20 cellular contexts compared by ENCODE assay signal in the genomic region with DNA sequence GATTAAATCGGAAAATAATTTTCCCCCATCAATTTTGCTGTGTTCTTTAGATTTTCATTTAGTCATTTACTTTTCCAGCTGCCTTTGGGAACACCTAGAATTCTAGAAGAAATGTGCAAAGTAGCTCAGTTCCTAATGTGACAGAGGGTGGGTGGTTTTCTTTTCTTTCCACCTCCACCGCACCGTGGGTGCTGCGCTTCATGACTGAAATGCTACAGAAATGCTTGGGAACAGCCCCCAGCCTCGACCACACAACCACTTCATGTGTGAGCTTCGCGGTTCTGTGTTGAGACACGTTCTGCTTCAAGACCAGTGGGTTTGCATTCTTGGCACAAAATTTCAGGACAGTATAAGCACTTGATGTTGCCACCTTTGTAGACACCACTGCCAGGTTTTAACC. TPM values are rescaled to one million over a fixed set of nuclear protein-coding genes. Genes with fewer than 3 reads are reported as not detected.
DNase-seq lines count a peak whose midpoint lies in the region; ATAC-seq and TF ChIP-seq lines count a peak whose summit lies in the region.
"Had no signal": no experiment of that assay in that cellular context is flagged by ENCODE, and none has a peak within 500 bp of the region (broad histone marks: within the 10 kb centered on the region; RNA-seq: fewer than 3 reads in every experiment).

No MANE protein-coding gene starts in this region.

- peaks cover 0 to 18% of the 10 kb centered on the region in 2 experiments; a peak in 1 of 3 replicates for H3K36me3 ChIP-seq in HEK293 (ENCODE audit: control insufficient read depth in 2 of 2, insufficient read depth in 1 of 2, low read length in 2 of 2)
- no peaks in the 10 kb centered on the region; the same call in 1 of the 2 replicates for H3K36me3 ChIP-seq in H7 (replicated peaks; ENCODE audit: control insufficient read depth, insufficient read depth, low read length)

- no peak for ATAC-seq in HG03571 (IDR thresholded peaks at IDR 0.05; ENCODE audit: unreplicated experiment)
- ATAC-seq: A549, GM23338 had no signal

- no peaks in the 10 kb centered on the region for H3K9me3 ChIP-seq in HEK293 (ENCODE audit: control insufficient read depth, insufficient read depth, low read depth, low read length)
- H3K9me3 ChIP-seq: A549, BE2C had no signal

- peak in 40 of 61 donors; percentile 5 to 89 (median 54) for DNase-seq in caudate nucleus (lab: John Stamatoyannopoulos, UW)
- DNase-seq in nucleus accumbens (lab: John Stamatoyannopoulos, UW): peak in 37 of 56 donors; percentile 4 to 76 (median 32)
- DNase-seq in H7: no peak
- no peak for DNase-seq in cerebellum (ENCODE audit: low spot score)
- DNase-seq: 8988T; ACHN; AML-193; BE2C; CD4-positive, alpha-beta T cell; CD8-positive, alpha-beta memory T cell; DMS 273 treated with DMSO at 0.1 percent for 48 hours; DMS53; DMS79 treated with DMSO at 0.1 percent for 48 hours; GF-D8; HCEC 1CT had no signal

- H3K27ac ChIP-seq in HEK293 (ENCODE audit: extremely low read depth, low read depth, low read length): no peak overlapping the region
- H3K27ac ChIP-seq in caudate nucleus (ENCODE audit: low read depth, low read length): peak overlapping the region; percentile 82
- H3K27ac ChIP-seq: A549; BLaER1 treated with 17β-estradiol and CSF1 and Interleukin-3, amounts not matched to agents 10 nM and 100 nM had no signal

- no peaks in the 10 kb centered on the region for H3K27me3 ChIP-seq in H7 (ENCODE audit: control insufficient read depth, insufficient read depth, low read length)
- H3K27me3 ChIP-seq: BE2C; BLaER1 treated with 17β-estradiol and CSF1 and Interleukin-3, amounts not matched to agents 10 nM and 100 nM had no signal

- no peaks in the 10 kb centered on the region for H3K4me1 ChIP-seq in HEK293 (ENCODE audit: control insufficient read depth, insufficient read depth, low read length)
- H3K4me1 ChIP-seq: A549, BE2C had no signal

- POLR2A ChIA-PET in HEK293 (lab: Yijun Ruan, JAX): interaction anchor here (0.6 kb wide), 1 partner anchor 29 kb away, joined by 4 read pairs; no protein-coding TSS in a partner anchor

- CTCF ChIA-PET in HEK293 (lab: Yijun Ruan, JAX): interaction anchor here (1.3 to 1.8 kb wide), 3 partner anchors 12 to 303 kb away, joined by 4 read pairs; no protein-coding TSS in a partner anchor

- H3K4me3 ChIP-seq in HEK293 (ENCODE audit: low read depth, low read length) (no peak overlapping the region), H7 (ENCODE audit: insufficient read depth, low read depth, low read length) (no peak overlapping the region)
- H3K4me3 ChIP-seq: A549; BLaER1 treated with 17β-estradiol and CSF1 and Interleukin-3, amounts not matched to agents 10 nM and 100 nM; GM23338 had no signal

- TF ChIP-seq CTCF in HEK293 (tag by site-specific recombination; IDR thresholded peaks at IDR 0.05): no peak

TF ChIP-seq in HEK293, 187 proteins besides CTCF, POLR2A, EP300 and RAD21:
- TF ChIP-seq HOXD13 (CRISPR knock-in tag; IDR thresholded peaks at IDR 0.05; ENCODE audit: borderline replicate concordance): no peak
- 0 out of 2 replicates have a peak, but pooled peaks have one; percentile 10 for TF ChIP-seq ZFHX2 (tag by site-specific recombination; conservative IDR thresholded peaks at IDR 0.05)
- TF ChIP-seq, protein P1, sequence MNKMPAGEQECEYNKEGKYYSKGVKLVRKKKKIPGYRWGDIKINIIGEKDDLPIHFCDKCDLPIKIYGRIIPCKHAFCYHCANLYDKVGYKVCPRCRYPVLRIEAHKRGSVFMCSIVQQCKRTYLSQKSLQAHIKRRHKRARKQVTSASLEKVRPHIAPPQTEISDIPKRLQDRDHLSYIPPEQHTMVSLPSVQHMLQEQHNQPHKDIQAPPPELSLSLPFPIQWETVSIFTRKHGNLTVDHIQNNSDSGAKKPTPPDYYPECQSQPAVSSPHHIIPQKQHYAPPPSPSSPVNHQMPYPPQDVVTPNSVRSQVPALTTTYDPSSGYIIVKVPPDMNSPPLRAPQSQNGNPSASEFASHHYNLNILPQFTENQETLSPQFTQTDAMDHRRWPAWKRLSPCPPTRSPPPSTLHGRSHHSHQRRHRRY (tag by site-specific recombination; IDR thresholded peaks at IDR 0.05): no peak

RNA-seq across cellular contexts. Expression of a gene that starts 30.9 kb away (rescaled TPM):
- total RNA-seq in H7 (2014; rRNA removed; shearing (Covaris generic)): 23.2 and 25.0 TPM in 2 replicates
- total RNA-seq in cerebellum: 11.2 TPM

Comparison
In these comparisons a context has a peak if more than half of its experiments do, and no peak if none do; other contexts are left out.
1. DNase-seq: peak in caudate nucleus (40 of 61) and nucleus accumbens (37 of 56); none in H7 (single experiment) and cerebellum (single experiment).